33 cellular contexts compared by ENCODE assay signal in genomic region chr17:78512976-78513375, GRCh38.
"Had no signal": no experiment of that assay in that cellular context is flagged by ENCODE, and none has a peak within 500 bp of the region (broad histone marks: within the 10 kb centered on the region; RNA-seq: fewer than 3 reads in every experiment).

No MANE protein-coding gene starts in this region.

- H3K36me3 ChIP-seq: adrenal gland had no signal

- H3K4me1 ChIP-seq: adrenal gland had no signal

- H3K9me3 ChIP-seq: adrenal gland had no signal

- H3K4me1 Mint-ChIP-seq: activated B cell treated with CpG ODN at 0.5 μM for 24 hours; activated CD4-positive, alpha-beta T cell treated with anti-CD3 and anti-CD28 coated beads, Interleukin-2, amount 10 ng/mL, durations not matched to agents 24 days and 14 days; activated naive CD8-positive, alpha-beta T cell treated with anti-CD3 and anti-CD28 coated beads for 36 hours; activated T-helper 17 cell treated with anti-CD3 and anti-CD28 coated beads, Interleukin-2, amount 50 U/mL, for 72 hours; brain had no signal

- DNase-seq: activated B cell treated with CpG ODN at 0.5 μM for 24 hours; activated CD4-positive, alpha-beta memory T cell treated with anti-CD3 and anti-CD28 coated beads for 36 hours; activated CD4-positive, alpha-beta T cell treated with anti-CD3 and anti-CD28 coated beads for 4 hours; activated CD4-positive, alpha-beta T cell treated with anti-CD3 and anti-CD28 coated beads, Interleukin-2, amount 10 ng/mL, durations not matched to agents 24 days and 14 days; activated CD4-positive, alpha-beta T cell treated with anti-CD3 and anti-CD28 coated beads, Interleukin-2, amount 50 U/mL, for 1 hour; activated CD4-positive, alpha-beta T cell treated with anti-CD3 and anti-CD28 coated beads, Interleukin-2, amount 50 U/mL, for 4 hours; activated CD4-positive, CD25-positive, alpha-beta regulatory T cell treated with anti-CD3 and anti-CD28 coated beads, Interleukin-2, amount 50 U/mL, for 72 hours; activated CD8-positive, alpha-beta memory T cell treated with anti-CD3 and anti-CD28 coated beads, Interleukin-2, amount 50 U/mL, for 4 hours; activated CD8-positive, alpha-beta T cell treated with anti-CD3 and anti-CD28 coated beads for 36 hours; activated effector memory CD4-positive, alpha-beta T cell treated with anti-CD3 and anti-CD28 coated beads, Interleukin-2, amount 50 U/mL, for 16 hours; activated gamma-delta T cell treated with Interleukin-2 at 50 U/mL for 16 hours; activated naive CD4-positive, alpha-beta T cell; activated naive CD4-positive, alpha-beta T cell treated with anti-CD3 and anti-CD28 coated beads for 36 hours; activated naive CD4-positive, alpha-beta T cell treated with anti-CD3 and anti-CD28 coated beads, Interleukin-2, amount 50 U/mL, for 16 hours; activated naive CD8-positive, alpha-beta T cell treated with anti-CD3 and anti-CD28 coated beads for 36 hours; activated T-cell treated with anti-CD3 and anti-CD28 coated beads for 4 hours; activated T-cell treated with anti-CD3 and anti-CD28 coated beads, Interleukin-2, amount 50 U/mL, for 1 hour; activated T-cell treated with anti-CD3 and anti-CD28 coated beads, Interleukin-2, amount 50 U/mL, for 4 hours; activated T-cell treated with anti-CD3 and anti-CD28 coated beads, Interleukin-2, amount 50 U/mL, for 72 hours; adrenal gland; amniotic stem cell; central memory CD4-positive, alpha-beta T cell; T-helper 1 cell; T-helper 2 cell; T-helper 9 cell had no signal

- FAIRE-seq: TTC549 had no signal

- H3K4me3 Mint-ChIP-seq: activated B cell treated with CpG ODN at 0.5 μM for 24 hours; activated CD4-positive, alpha-beta memory T cell treated with anti-CD3 and anti-CD28 coated beads for 36 hours; activated CD4-positive, alpha-beta T cell treated with anti-CD3 and anti-CD28 coated beads, Interleukin-2, amount 10 ng/mL, durations not matched to agents 24 days and 14 days; activated CD8-positive, alpha-beta T cell treated with anti-CD3 and anti-CD28 coated beads for 36 hours; activated naive CD4-positive, alpha-beta T cell treated with anti-CD3 and anti-CD28 coated beads for 36 hours; activated naive CD8-positive, alpha-beta T cell treated with anti-CD3 and anti-CD28 coated beads for 36 hours; activated T-cell treated with anti-CD3 and anti-CD28 coated beads, Interleukin-2, amount 50 U/mL, for 4 hours; activated T-cell treated with anti-CD3 and anti-CD28 coated beads, Interleukin-2, amount 50 U/mL, for 72 hours; activated T-helper 1 cell treated with anti-CD3 and anti-CD28 coated beads, Interleukin-12 subunit alpha, Interleukin-12 subunit beta, Interleukin-2, Interleukin-4 antibody, amounts not matched to agents 30 ng/mL and 10 ng/mL and 1 ng/mL, durations not matched to agents 14 hours and 24 hours and 36 hours; activated T-helper 17 cell treated with anti-CD3 and anti-CD28 coated beads, Interleukin-2, amount 50 U/mL, for 72 hours; brain; T-helper 1 cell treated with Interleukin-12 subunit alpha and Interleukin-12 subunit beta and Interleukin-4 antibody, amounts not matched to agents 30 μg/mL and 1 μg/mL, for 36 hours; T-helper 2 cell treated with Interferon-gamma antibody and Interleukin-4, amounts not matched to agents 5 μg/mL and 100 μg/mL, for 36 hours had no signal

- H3K27ac ChIP-seq: adrenal gland, VCaP had no signal

- ATAC-seq: activated CD8-positive, alpha-beta T cell treated with anti-CD3 and anti-CD28 coated beads for 36 hours; activated naive CD4-positive, alpha-beta T cell treated with anti-CD3 and anti-CD28 coated beads, Interleukin-2, amount 50 U/mL, for 72 hours; activated T-cell treated with anti-CD3 and anti-CD28 coated beads, Interleukin-2, amount 50 U/mL, for 4 hours; activated T-cell treated with anti-CD3 and anti-CD28 coated beads, Interleukin-2, amount 50 U/mL, for 72 hours; activated T-helper 17 cell treated with anti-CD3 and anti-CD28 coated beads, Interleukin-2, amount 50 U/mL, for 72 hours had no signal

- H3K4me3 ChIP-seq: adrenal gland had no signal

- H3K27ac Mint-ChIP-seq: activated B cell treated with CpG ODN at 0.5 μM for 24 hours; activated CD4-positive, alpha-beta memory T cell treated with anti-CD3 and anti-CD28 coated beads for 36 hours; activated CD4-positive, alpha-beta T cell treated with anti-CD3 and anti-CD28 coated beads, Interleukin-2, amount 10 ng/mL, durations not matched to agents 24 days and 14 days; activated CD8-positive, alpha-beta T cell treated with anti-CD3 and anti-CD28 coated beads for 36 hours; activated naive CD4-positive, alpha-beta T cell treated with anti-CD3 and anti-CD28 coated beads for 36 hours; activated naive CD8-positive, alpha-beta T cell treated with anti-CD3 and anti-CD28 coated beads for 36 hours; activated T-cell treated with anti-CD3 and anti-CD28 coated beads, Interleukin-2, amount 50 U/mL, for 72 hours; activated T-helper 1 cell treated with anti-CD3 and anti-CD28 coated beads, Interleukin-12 subunit alpha, Interleukin-12 subunit beta, Interleukin-2, Interleukin-4 antibody, amounts not matched to agents 30 ng/mL and 10 ng/mL and 1 ng/mL, durations not matched to agents 14 hours and 24 hours and 36 hours; activated T-helper 17 cell treated with anti-CD3 and anti-CD28 coated beads, Interleukin-2, amount 50 U/mL, for 72 hours; brain; T-helper 1 cell treated with Interleukin-12 subunit alpha and Interleukin-12 subunit beta and Interleukin-4 antibody, amounts not matched to agents 30 μg/mL and 1 μg/mL, for 36 hours; T-helper 2 cell treated with Interferon-gamma antibody and Interleukin-4, amounts not matched to agents 5 μg/mL and 100 μg/mL, for 36 hours had no signal

- H3K36me3 Mint-ChIP-seq: activated CD4-positive, alpha-beta memory T cell treated with anti-CD3 and anti-CD28 coated beads for 36 hours; activated naive CD4-positive, alpha-beta T cell treated with anti-CD3 and anti-CD28 coated beads, Interleukin-2, amount 50 U/mL, for 72 hours; activated naive CD8-positive, alpha-beta T cell treated with anti-CD3 and anti-CD28 coated beads for 36 hours; brain had no signal

- H3K27me3 ChIP-seq: adrenal gland had no signal

- H3K27me3 Mint-ChIP-seq: activated CD4-positive, alpha-beta memory T cell treated with anti-CD3 and anti-CD28 coated beads for 36 hours; activated CD8-positive, alpha-beta T cell treated with anti-CD3 and anti-CD28 coated beads for 36 hours; activated naive CD8-positive, alpha-beta T cell treated with anti-CD3 and anti-CD28 coated beads for 36 hours; activated T-helper 17 cell treated with anti-CD3 and anti-CD28 coated beads, Interleukin-2, amount 50 U/mL, for 72 hours had no signal

- H3K9me3 Mint-ChIP-seq: activated B cell treated with CpG ODN at 0.5 μM for 24 hours; activated CD4-positive, alpha-beta memory T cell treated with anti-CD3 and anti-CD28 coated beads for 36 hours; activated CD4-positive, alpha-beta T cell treated with anti-CD3 and anti-CD28 coated beads, Interleukin-2, amount 10 ng/mL, durations not matched to agents 24 days and 14 days; activated CD8-positive, alpha-beta T cell treated with anti-CD3 and anti-CD28 coated beads for 36 hours; activated naive CD4-positive, alpha-beta T cell treated with anti-CD3 and anti-CD28 coated beads for 36 hours; activated naive CD4-positive, alpha-beta T cell treated with anti-CD3 and anti-CD28 coated beads, Interleukin-2, amount 50 U/mL, for 72 hours; activated naive CD8-positive, alpha-beta T cell treated with anti-CD3 and anti-CD28 coated beads for 36 hours; activated T-cell treated with anti-CD3 and anti-CD28 coated beads, Interleukin-2, amount 50 U/mL, for 4 hours; activated T-cell treated with anti-CD3 and anti-CD28 coated beads, Interleukin-2, amount 50 U/mL, for 72 hours; activated T-helper 1 cell treated with anti-CD3 and anti-CD28 coated beads, Interleukin-12 subunit alpha, Interleukin-12 subunit beta, Interleukin-2, Interleukin-4 antibody, amounts not matched to agents 30 ng/mL and 10 ng/mL and 1 ng/mL, durations not matched to agents 14 hours and 24 hours and 36 hours; activated T-helper 17 cell treated with anti-CD3 and anti-CD28 coated beads, Interleukin-2, amount 50 U/mL, for 72 hours; T-helper 1 cell treated with Interleukin-12 subunit alpha and Interleukin-12 subunit beta and Interleukin-4 antibody, amounts not matched to agents 30 μg/mL and 1 μg/mL, for 36 hours; T-helper 2 cell treated with Interferon-gamma antibody and Interleukin-4, amounts not matched to agents 5 μg/mL and 100 μg/mL, for 36 hours had no signal
